In the genomic region with DNA sequence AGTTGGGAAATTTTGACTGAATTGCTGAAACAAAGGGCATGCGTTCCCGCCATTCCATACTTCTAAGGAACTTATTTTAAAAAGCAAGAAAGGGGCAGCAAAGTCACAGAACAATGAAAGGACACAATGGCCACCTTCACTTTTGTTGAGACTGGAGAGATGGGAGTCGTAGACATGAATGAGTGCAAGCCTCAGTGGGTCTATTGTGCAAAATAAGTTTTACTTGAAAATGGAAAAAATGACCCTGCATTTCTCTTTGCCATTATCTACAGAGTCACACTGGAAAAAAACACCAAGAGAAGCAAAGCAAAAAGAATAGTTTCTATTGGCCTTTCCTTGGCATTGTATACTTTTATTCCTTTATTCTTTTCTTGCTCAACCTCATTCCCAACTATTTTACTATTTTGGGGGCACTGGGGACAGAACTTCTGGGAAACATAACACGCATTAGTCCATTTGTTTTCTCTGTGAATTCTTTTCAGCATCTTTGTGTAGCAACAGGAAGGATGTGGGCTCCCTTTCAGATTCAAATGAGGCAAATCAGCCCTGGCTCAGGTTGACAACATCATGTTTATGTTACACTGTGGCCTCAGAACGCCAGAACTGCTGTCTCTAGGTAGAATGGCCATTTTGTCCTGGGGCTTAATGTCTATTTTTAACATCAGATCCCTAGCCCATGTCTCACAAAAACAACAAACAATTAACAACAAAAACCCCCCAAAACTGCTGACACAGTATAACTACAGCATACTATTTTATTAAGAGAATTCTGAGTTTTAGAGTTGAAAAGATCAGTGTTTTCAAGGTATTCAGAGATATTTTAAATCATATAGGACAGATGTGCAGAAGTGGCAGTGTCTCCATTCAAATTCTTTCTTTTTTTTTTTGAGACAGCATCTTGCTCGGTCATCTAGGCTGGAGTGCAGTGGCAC, we compare ENCODE assay signal across 8 cellular contexts.
DNase-seq lines count a peak whose midpoint lies in the region; ATAC-seq, FAIRE-seq and TF ChIP-seq lines count a peak whose summit lies in the region.

No MANE protein-coding gene starts in this region.

- ATAC-seq in DND-41 (ENCODE audit: insufficient read depth, low read depth): peak; percentile 94
- ATAC-seq in GM21576 (IDR thresholded peaks at IDR 0.05; ENCODE audit: unreplicated experiment): peak; percentile 82

- 73 to 83% (median 73%) methylated on average over 6 of the region's 6 CpGs for WGBS in small intestine, 3 donors

- H3K9ac ChIP-seq in DND-41 (ENCODE audit: low read depth, low read length): no peak overlapping the region
- H3K9ac ChIP-seq in colonic mucosa (ENCODE audit: low read depth in 2 of 2, low read length in 2 of 2): no peak overlapping the region

- FAIRE-seq in small intestine (lab: Jason Lieb, UNC): no peak

- DNase-seq in DND-41 (peak; percentile 48), M059J (ENCODE audit: low read depth) (peak; percentile 60), colonic mucosa (no peak), small intestine (peak; percentile 64), RKO (ENCODE audit: low spot score) (no peak), NCI-H774 (lab: John Stamatoyannopoulos, UW) (no peak), NCI-H1436 treated with DMSO at 0.1 percent for 48 hours (lab: John Stamatoyannopoulos, UW) (no peak)

- intact Hi-C loops in colonic mucosa (cut with DNase I): no loop called here

- H3K36me3 ChIP-seq in DND-41 (ENCODE audit: insufficient read depth, low read length): peaks cover 10% of the 10 kb centered on the region
- H3K36me3 ChIP-seq in colonic mucosa: no peaks in the 10 kb centered on the region
- no peaks in the 10 kb centered on the region for H3K36me3 ChIP-seq in small intestine (ENCODE audit: control insufficient read depth in 2 of 2, insufficient read depth in 2 of 2, low read length in 2 of 2)

- H3K9me3 ChIP-seq in DND-41 (ENCODE audit: insufficient read depth, low read length, severe bottlenecking) (no peaks in the 10 kb centered on the region), colonic mucosa (no peaks in the 10 kb centered on the region), small intestine (ENCODE audit: control insufficient read depth, low read depth) (no peaks in the 10 kb centered on the region)

- no peaks in the 10 kb centered on the region for H3K27me3 ChIP-seq in DND-41 (ENCODE audit: insufficient read depth, low read length, poor library complexity)
- no peaks in the 10 kb centered on the region for H3K27me3 ChIP-seq in colonic mucosa
- no peaks in the 10 kb centered on the region for H3K27me3 ChIP-seq in small intestine (ENCODE audit: control insufficient read depth in 2 of 2, insufficient read depth in 2 of 2, low read length in 2 of 2)

- no peak for TF ChIP-seq CTCF in DND-41 (IDR thresholded peaks at IDR 0.05; ENCODE audit: borderline replicate concordance, extremely low read depth, low read length, poor library complexity, severe bottlenecking)
- TF ChIP-seq CTCF in colonic mucosa (IDR thresholded peaks at IDR 0.05): no peak

- H3K4me1 ChIP-seq in DND-41 (ENCODE audit: insufficient read depth, low read length) (peaks cover 22% of the 10 kb centered on the region), colonic mucosa (no peaks in the 10 kb centered on the region), small intestine (ENCODE audit: control insufficient read depth in 2 of 2, insufficient read depth in 1 of 2, low read depth in 1 of 2, low read length in 1 of 2) (peaks cover 0 to 2% of the 10 kb centered on the region in 2 donors)

- H3K4me2 ChIP-seq in DND-41 (ENCODE audit: insufficient read depth, low read length): no peak overlapping the region

- H3K4me3 ChIP-seq in DND-41 (ENCODE audit: low read depth in 1 of 2, low read length in 2 of 2) (no peak overlapping the region), colonic mucosa (no peak overlapping the region), small intestine (ENCODE audit: low read depth in 1 of 2, low read length in 2 of 2) (no peak overlapping the region)

- H3K79me2 ChIP-seq in DND-41 (ENCODE audit: insufficient read depth, low read length): peaks cover 43% of the 10 kb centered on the region

- peaks cover 5% of the 10 kb centered on the region; the same call in 1 of the 2 replicates for H4K20me1 ChIP-seq in DND-41 (ENCODE audit: insufficient read depth, low read length)

- no peak overlapping the region for H2AFZ ChIP-seq in DND-41 (ENCODE audit: low read depth, low read length)

- peak overlapping the region; percentile 43; the same call in 1 of the 2 replicates for H3K27ac ChIP-seq in DND-41 (ENCODE audit: low read length)
- H3K27ac ChIP-seq in colonic mucosa: peak overlapping the region; percentile 11
- peak overlapping the region; percentile 30 to 94 for H3K27ac ChIP-seq in small intestine (ENCODE audit: low read depth in 1 of 2, low read length in 1 of 2)

Comparison
In these comparisons a context has a peak if more than half of its experiments do, and no peak if none do; other contexts are left out.
1. DNase-seq: peak in DND-41 (single experiment), M059J (single experiment) and small intestine (single experiment); none in colonic mucosa (single experiment), RKO (single experiment), NCI-H774 (single experiment) and NCI-H1436 treated with DMSO at 0.1 percent for 48 hours (single experiment).
2. H3K27ac ChIP-seq: peak in every context shown above with its lines; median percentile 62 in small intestine; 43 in DND-41; 11 in colonic mucosa.